19 cellular contexts compared by ENCODE assay signal in genomic region chr21:23021481-23021880, GRCh38.
A peak's percentile ranks its signal among the peaks of the same experiment; 100 is the strongest.
DNase-seq lines count a peak whose midpoint lies in the region; ATAC-seq, FAIRE-seq and TF ChIP-seq lines count a peak whose summit lies in the region.
"Had no signal": no experiment of that assay in that cellular context is flagged by ENCODE, and none has a peak within 500 bp of the region (broad histone marks: within the 10 kb centered on the region; RNA-seq: fewer than 3 reads in every experiment).

No MANE protein-coding gene starts in this region.

- H3K36me3 ChIP-seq in kidney (ENCODE audit: control insufficient read depth in 1 of 2, insufficient read depth in 2 of 2, low read length in 2 of 2) = no peaks in the 10 kb centered on the region
- no peaks in the 10 kb centered on the region for H3K36me3 ChIP-seq in testis (ENCODE audit: low read depth, missing control alignments)
- H3K36me3 ChIP-seq in esophagus muscularis mucosa = no peaks in the 10 kb centered on the region
- H3K36me3 ChIP-seq: BE2C, HAP-1 had no signal

- no peaks in the 10 kb centered on the region for H3K36me3 Mint-ChIP-seq in T-helper 2 cell treated with Interferon-gamma antibody and Interleukin-4, amounts not matched to agents 5 μg/mL and 100 μg/mL, for 36 hours (ENCODE audit: low read depth)
- H3K36me3 Mint-ChIP-seq: CD4-positive, CD25-positive, alpha-beta regulatory T cell; CD8-positive, alpha-beta memory T cell had no signal

- H3K27me3 ChIP-seq in testis (no peaks in the 10 kb centered on the region), esophagus muscularis mucosa (no peaks in the 10 kb centered on the region)
- H3K27me3 ChIP-seq: BE2C had no signal

- intact Hi-C loops in left cardiac atrium (cut with DNase I) (no loop called here), Right ventricle myocardium superior (cut with DNase I) (no loop called here), kidney (cut with DNase I) (no loop called here), testis (cut with DNase I; ENCODE audit: low total_unique reads) (no loop called here), esophagus muscularis mucosa (cut with DNase I) (no loop called here)

- H3K4me1 ChIP-seq in kidney (ENCODE audit: control insufficient read depth in 1 of 2, insufficient read depth in 1 of 2, low read depth in 1 of 2, low read length in 2 of 2) (no peaks in the 10 kb centered on the region), testis (no peaks in the 10 kb centered on the region), esophagus muscularis mucosa (no peaks in the 10 kb centered on the region)
- H3K4me1 ChIP-seq: BE2C, HAP-1 had no signal

- H3K27ac ChIP-seq in kidney (ENCODE audit: low read depth in 2 of 2, low read length in 2 of 2) (no peak overlapping the region), testis (no peak overlapping the region), esophagus muscularis mucosa (replicated peaks in 1 of 4) (no peak overlapping the region)
- H3K27ac ChIP-seq: GM23248 had no signal

- no peak for TF ChIP-seq EP300 in esophagus muscularis mucosa (IDR thresholded peaks at IDR 0.05)

- H3K27ac Mint-ChIP-seq in T-helper 2 cell treated with Interferon-gamma antibody and Interleukin-4, amounts not matched to agents 5 μg/mL and 100 μg/mL, for 36 hours = no peak overlapping the region
- H3K27ac Mint-ChIP-seq: CD4-positive, CD25-positive, alpha-beta regulatory T cell; CD8-positive, alpha-beta memory T cell had no signal

- H3K4me3 Mint-ChIP-seq in T-helper 2 cell treated with Interferon-gamma antibody and Interleukin-4, amounts not matched to agents 5 μg/mL and 100 μg/mL, for 36 hours = no peak overlapping the region
- H3K4me3 Mint-ChIP-seq: CD4-positive, CD25-positive, alpha-beta regulatory T cell; CD8-positive, alpha-beta memory T cell had no signal

- H3K9ac ChIP-seq in kidney (ENCODE audit: low read length in 2 of 2) = no peak overlapping the region
- H3K9ac ChIP-seq: GM23248 had no signal

- H3K9me3 ChIP-seq in kidney (ENCODE audit: control insufficient read depth in 1 of 2, low read length in 2 of 2) (no peaks in the 10 kb centered on the region), testis (no peaks in the 10 kb centered on the region), esophagus muscularis mucosa (no peaks in the 10 kb centered on the region)
- H3K9me3 ChIP-seq: BE2C had no signal

- FAIRE-seq in kidney (lab: Jason Lieb, UNC) = no peak
- FAIRE-seq: A204.1, D721Med, G401.6, GM12891, GM19239 had no signal

- H3K9me3 Mint-ChIP-seq in T-helper 2 cell treated with Interferon-gamma antibody and Interleukin-4, amounts not matched to agents 5 μg/mL and 100 μg/mL, for 36 hours = peaks cover 16% of the 10 kb centered on the region

- no peaks in the 10 kb centered on the region for H3K4me1 Mint-ChIP-seq in T-helper 2 cell treated with Interferon-gamma antibody and Interleukin-4, amounts not matched to agents 5 μg/mL and 100 μg/mL, for 36 hours (ENCODE audit: low read depth)
- H3K4me1 Mint-ChIP-seq: CD4-positive, CD25-positive, alpha-beta regulatory T cell; CD8-positive, alpha-beta memory T cell had no signal

- 83 to 86% methylated on average over 26 to 37 of the region's 37 CpGs for WGBS in testis, 2 donors
- 93% methylated on average over 24 of the region's 37 CpGs for WGBS in esophagus muscularis mucosa

- ATAC-seq in left cardiac atrium (no peak), Right ventricle myocardium superior (ENCODE audit: poor library complexity) (no peak)

- H3K27me3 Mint-ChIP-seq in T-helper 2 cell treated with Interferon-gamma antibody and Interleukin-4, amounts not matched to agents 5 μg/mL and 100 μg/mL, for 36 hours (ENCODE audit: low read depth) = no peaks in the 10 kb centered on the region
- H3K27me3 Mint-ChIP-seq: CD4-positive, CD25-positive, alpha-beta regulatory T cell; CD8-positive, alpha-beta memory T cell had no signal

- no peak for TF ChIP-seq POLR2A in testis (IDR thresholded peaks at IDR 0.05)
- no peak for TF ChIP-seq POLR2A in esophagus muscularis mucosa (IDR thresholded peaks at IDR 0.05; ENCODE audit: low read depth)

- TF ChIP-seq CTCF in kidney (IDR thresholded peaks at IDR 0.05; ENCODE audit: borderline replicate concordance, extremely low read depth, insufficient read depth) = no peak
- no peak for TF ChIP-seq CTCF in testis (IDR thresholded peaks at IDR 0.05)
- TF ChIP-seq CTCF in esophagus muscularis mucosa (IDR thresholded peaks at IDR 0.05) = no peak

- DNase-seq in left cardiac atrium (peak; percentile 11), Right ventricle myocardium superior (no peak), kidney (peak; percentile 55), testis (peak; percentile 28), esophagus muscularis mucosa (ENCODE audit: extremely low spot score) (no peak)
- DNase-seq in T-helper 2 cell treated with Interferon-gamma antibody and Interleukin-4, amounts not matched to agents 5 μg/mL and 100 μg/mL, for 36 hours (ENCODE audit: low spot score) = no peak
- DNase-seq: ACHN; BE2C; C1 segment of cervical spinal cord; CD4-positive, CD25-positive, alpha-beta regulatory T cell; CD8-positive, alpha-beta memory T cell; COR-L47; GM23248 had no signal

- no peak overlapping the region for H3K4me3 ChIP-seq in kidney (ENCODE audit: low read length in 2 of 2)
- peak overlapping the region; percentile 33 to 39 for H3K4me3 ChIP-seq in testis
- no peak overlapping the region for H3K4me3 ChIP-seq in esophagus muscularis mucosa
- H3K4me3 ChIP-seq: GM23248, HAP-1 had no signal

Comparison
In these comparisons a context has a peak if more than half of its experiments do, and no peak if none do; other contexts are left out.
1. DNase-seq: peak in left cardiac atrium (single experiment), kidney (single experiment) and testis (single experiment); none in Right ventricle myocardium superior (single experiment), T-helper 2 cell treated with Interferon-gamma antibody and Interleukin-4, amounts not matched to agents 5 μg/mL and 100 μg/mL, for 36 hours (single experiment) and esophagus muscularis mucosa (single experiment).
2. H3K4me3 ChIP-seq: peak in testis (2 of 2); none in kidney (0 of 2) and esophagus muscularis mucosa (0 of 4).